In genomic region chr9:38371495-38371894, GRCh38 we compare ENCODE assay signal across 9 cellular contexts. TPM values are rescaled to one million over a fixed set of nuclear protein-coding genes. Genes with fewer than 3 reads are reported as not detected.
DNase-seq lines count a peak whose midpoint lies in the region; ATAC-seq and TF ChIP-seq lines count a peak whose summit lies in the region.
"Had no signal": no experiment of that assay in that cellular context is flagged by ENCODE, and none has a peak within 500 bp of the region (broad histone marks: within the 10 kb centered on the region; RNA-seq: fewer than 3 reads in every experiment).

No MANE protein-coding gene starts in this region.

- peak; percentile 24 for DNase-seq in cardiac septum (ENCODE audit: low spot score)
- DNase-seq in Right ventricle myocardium inferior (ENCODE audit: missing footprints): no peak
- no peak for DNase-seq in esophagus muscularis mucosa (ENCODE audit: extremely low spot score)
- DNase-seq in upper lobe of left lung: peak in 1 of 2 donors; percentile 31
- no peak for DNase-seq in H9

- no peak for ATAC-seq in Right ventricle myocardium inferior
- ATAC-seq in HG02938 (IDR thresholded peaks at IDR 0.05; ENCODE audit: unreplicated experiment): peak; percentile 81
- peak; percentile 47 to 77 for ATAC-seq in upper lobe of left lung (ENCODE audit: low FRiP score in 2 of 2)
- ATAC-seq in HG03135 (IDR thresholded peaks at IDR 0.05; ENCODE audit: unreplicated experiment): no peak

- H3K9me2 ChIP-seq in OCI-LY1 (ENCODE audit: low read depth, low read length): no peaks in the 10 kb centered on the region

- H3K79me1 ChIP-seq in H9 (ENCODE audit: insufficient read depth, low read depth, low read length, poor library complexity, severe bottlenecking): no peaks in the 10 kb centered on the region

- H2BK15ac ChIP-seq in H9 (ENCODE audit: low read depth, low read length): no peak overlapping the region

- H2AK5ac ChIP-seq in H9 (ENCODE audit: insufficient read length, low read length): no peak overlapping the region

- no peak overlapping the region for H3K18ac ChIP-seq in H9 (ENCODE audit: insufficient read length, low read depth, low read length)

- no peaks in the 10 kb centered on the region for H3K9me3 Mint-ChIP-seq in H9

- H3K27ac ChIP-seq in OCI-LY1 (ENCODE audit: low read depth, low read length, poor library complexity, severe bottlenecking): no peak overlapping the region
- no peak overlapping the region for H3K27ac ChIP-seq in esophagus muscularis mucosa (replicated peaks in 1 of 4)
- no peak overlapping the region for H3K27ac ChIP-seq in upper lobe of left lung
- H3K27ac ChIP-seq in H9 (ENCODE audit: insufficient read length, low read depth, low read length): no peak overlapping the region
- H3K27ac ChIP-seq: ovary had no signal

- H3K4me3 ChIP-seq in OCI-LY1 (ENCODE audit: low read depth, low read length, poor library complexity, severe bottlenecking): no peak overlapping the region
- H3K4me3 ChIP-seq in esophagus muscularis mucosa: no peak overlapping the region
- no peak overlapping the region for H3K4me3 ChIP-seq in upper lobe of left lung
- H3K4me3 ChIP-seq: ovary had no signal

- no peaks in the 10 kb centered on the region for H3F3A ChIP-seq in OCI-LY1 (ENCODE audit: insufficient read depth, low read length)

- no peaks in the 10 kb centered on the region for H3K23me2 ChIP-seq in H9 (ENCODE audit: insufficient read length, low read depth, low read length, poor library complexity, severe bottlenecking)

- H3K4me1 ChIP-seq in OCI-LY1 (ENCODE audit: insufficient read depth, low read length, severe bottlenecking): no peaks in the 10 kb centered on the region
- peaks cover 0 to 14% (median 7%) of the 10 kb centered on the region in 4 donors for H3K4me1 ChIP-seq in esophagus muscularis mucosa
- no peaks in the 10 kb centered on the region for H3K4me1 ChIP-seq in upper lobe of left lung
- no peaks in the 10 kb centered on the region for H3K4me1 ChIP-seq in H9 (ENCODE audit: insufficient read depth, low read length)

- no peak overlapping the region for H3K4ac ChIP-seq in H9 (ENCODE audit: low read depth, low read length)

- no peak overlapping the region for H3K14ac ChIP-seq in H9 (ENCODE audit: insufficient read depth, low read length)

- H3K27ac Mint-ChIP-seq in H9: no peak overlapping the region

- H2BK5ac ChIP-seq in H9 (ENCODE audit: insufficient read length, low read length): no peak overlapping the region

- no peak overlapping the region for H3T11ph ChIP-seq in H9 (ENCODE audit: low read length)

- H3K36me3 Mint-ChIP-seq in H9 (ENCODE audit: insufficient read depth in 1 of 3, low read depth in 3 of 3): no peaks in the 10 kb centered on the region

- H3K23ac ChIP-seq in H9 (ENCODE audit: insufficient read length, low read depth, low read length): no peak overlapping the region

- H3K9ac ChIP-seq in OCI-LY1 (ENCODE audit: low read length) (no peak overlapping the region), H9 (ENCODE audit: extremely low read depth, insufficient read length, low read length) (no peak overlapping the region)

- H2BK12ac ChIP-seq in H9 (ENCODE audit: insufficient read length, low read depth, low read length): no peak overlapping the region

- H3K36me3 ChIP-seq in OCI-LY1 (ENCODE audit: insufficient read depth, low read length) (no peaks in the 10 kb centered on the region), esophagus muscularis mucosa (no peaks in the 10 kb centered on the region), upper lobe of left lung (no peaks in the 10 kb centered on the region)
- H3K36me3 ChIP-seq: ovary had no signal

- H2BK120ac ChIP-seq in H9 (ENCODE audit: low read depth, low read length, poor library complexity, severe bottlenecking): no peak overlapping the region

- H3K79me2 ChIP-seq in OCI-LY1 (ENCODE audit: insufficient read depth, low read length) (no peaks in the 10 kb centered on the region), H9 (ENCODE audit: insufficient read depth, low read length) (no peaks in the 10 kb centered on the region)

- H4K5ac ChIP-seq in H9 (ENCODE audit: insufficient read length, low read depth, low read length): no peak overlapping the region

- WGBS in esophagus muscularis mucosa: 85% methylated on average over 2 of the region's 2 CpGs
- WGBS in upper lobe of left lung, 2 donors: 71 to 74% methylated on average over 2 of the region's 2 CpGs
- WGBS in H9 (ENCODE audit: extremely low coverage, insufficient read length, low lambda C conversion rate): no CpG with 5 or more reads among the region's 2 CpGs

- no peak overlapping the region for H4K8ac ChIP-seq in H9 (replicated peaks; ENCODE audit: insufficient read length, low read depth, low read length)

- H3K27me3 ChIP-seq in OCI-LY1 (ENCODE audit: insufficient read depth, low read length): no peaks in the 10 kb centered on the region
- H3K27me3 ChIP-seq in esophagus muscularis mucosa: no peaks in the 10 kb centered on the region
- H3K27me3 ChIP-seq in upper lobe of left lung: no peaks in the 10 kb centered on the region
- H3K27me3 ChIP-seq in H9 (ENCODE audit: insufficient read depth, low read length): no peaks in the 10 kb centered on the region
- H3K27me3 ChIP-seq: ovary had no signal

- TF ChIP-seq CTCF in OCI-LY1 (IDR thresholded peaks at IDR 0.05; ENCODE audit: low read length) (peak; percentile 51; the same call in 1 of the 2 replicates), esophagus muscularis mucosa (IDR thresholded peaks at IDR 0.05) (peak; percentile 46 to 62 (median 58)), upper lobe of left lung (IDR thresholded peaks at IDR 0.05) (peak in 3 of 6 experiments; percentile 10 to 56 (median 38)), H9 (conservative IDR thresholded peaks at IDR 0.05) (no peak)

- H3K27me3 Mint-ChIP-seq in H9 (ENCODE audit: low read depth): peaks cover 60% of the 10 kb centered on the region

- intact Hi-C loops in cardiac septum (cut with DNase I): no loop called here
- intact Hi-C loops in Right ventricle myocardium inferior (cut with DNase I): no loop called here
- intact Hi-C loops in esophagus muscularis mucosa (cut with DNase I): loop anchor here (5.0 kb wide), 1 partner anchor 61 kb away; no protein-coding TSS in a partner anchor

- peaks cover 13 to 16% of the 10 kb centered on the region in 2 experiments for H3K4me1 Mint-ChIP-seq in H9

- H3K9me3 ChIP-seq in OCI-LY1 (ENCODE audit: low read length) (no peaks in the 10 kb centered on the region), esophagus muscularis mucosa (no peaks in the 10 kb centered on the region), upper lobe of left lung (no peaks in the 10 kb centered on the region), H9 (ENCODE audit: control insufficient read depth, low read depth, low read length) (no peaks in the 10 kb centered on the region)
- H3K9me3 ChIP-seq: ovary had no signal

- H2BK20ac ChIP-seq in H9 (ENCODE audit: low read depth, low read length, poor library complexity, severe bottlenecking): no peak overlapping the region

- H3K56ac ChIP-seq in H9 (ENCODE audit: insufficient read length, low read depth, low read length): no peak overlapping the region

- no peak overlapping the region for H2AFZ ChIP-seq in OCI-LY1 (ENCODE audit: low read length)
- H2AFZ ChIP-seq in H9 (ENCODE audit: low read length): no peak overlapping the region

- no peak overlapping the region for H4K91ac ChIP-seq in H9 (ENCODE audit: insufficient read length, low read depth, low read length)

- no peak overlapping the region for H3K4me3 Mint-ChIP-seq in H9

- TF ChIP-seq EP300 in esophagus muscularis mucosa (IDR thresholded peaks at IDR 0.05): no peak
- no peak for TF ChIP-seq EP300 in upper lobe of left lung (IDR thresholded peaks at IDR 0.05)

- no peaks in the 10 kb centered on the region for H4K20me1 ChIP-seq in OCI-LY1 (ENCODE audit: insufficient read depth, low read length)
- no peaks in the 10 kb centered on the region for H4K20me1 ChIP-seq in H9 (ENCODE audit: control insufficient read depth, insufficient read depth, insufficient read length)

- H3K4me2 ChIP-seq in OCI-LY1 (ENCODE audit: low read length) (no peak overlapping the region), H9 (ENCODE audit: insufficient read depth, insufficient read length, low read length) (no peak overlapping the region)

- no peak for TF ChIP-seq POLR2A in esophagus muscularis mucosa (IDR thresholded peaks at IDR 0.05; ENCODE audit: low read depth)
- TF ChIP-seq POLR2A in upper lobe of left lung (IDR thresholded peaks at IDR 0.05): no peak

RNA-seq across cellular contexts. Expression of gene ALDH1B1, which starts 21.0 kb away (rescaled TPM):
- total RNA-seq in cardiac septum (21.0 TPM), Right ventricle myocardium inferior (18.4 TPM), esophagus muscularis mucosa (100 to 1,000 TPM; 253 to 364 (median 272) TPM), upper lobe of left lung (10 to 100 TPM in 3 of 6 donors, 1 to 10 TPM in 3; 2.1 to 18.0 (median 8.5) TPM), H9 (2021) (49.6 and 51.5 TPM in 2 replicates)

RNA-seq across cellular contexts. Expression of gene IGFBPL1, which starts 52.8 kb away (rescaled TPM):
- total RNA-seq in cardiac septum: 0.30 TPM
- total RNA-seq in Right ventricle myocardium inferior: not detected
- 1 to 10 TPM in 2 of 4 donors, under 1 TPM in 2; 0.78 to 3.7 (median 1.5) TPM for total RNA-seq in esophagus muscularis mucosa
- total RNA-seq in upper lobe of left lung: 1 to 10 TPM in 2 of 6 donors, under 1 TPM in 1, not detected in 3; 0.66 to 2.6 (median 1.4) TPM
- total RNA-seq in H9 (2021): 37.7 and 37.9 TPM in 2 replicates

Comparison
In these comparisons a context has a peak if more than half of its experiments do, and no peak if none do; other contexts are left out.
1. ATAC-seq: peak in HG02938 (single experiment) and upper lobe of left lung (2 of 2); none in Right ventricle myocardium inferior (single experiment) and HG03135 (single experiment).